In genomic region chr12:26298785-26299621, GRCh38 we compare ENCODE assay signal across 1 cellular context.
TF ChIP-seq lines count a peak whose summit lies in the region.

No MANE protein-coding gene starts in this region.

TF ChIP-seq in HEK293, 187 proteins besides CTCF, POLR2A, EP300 and RAD21 (continued from another document and continues in another):
- TF ChIP-seq, protein P1, sequence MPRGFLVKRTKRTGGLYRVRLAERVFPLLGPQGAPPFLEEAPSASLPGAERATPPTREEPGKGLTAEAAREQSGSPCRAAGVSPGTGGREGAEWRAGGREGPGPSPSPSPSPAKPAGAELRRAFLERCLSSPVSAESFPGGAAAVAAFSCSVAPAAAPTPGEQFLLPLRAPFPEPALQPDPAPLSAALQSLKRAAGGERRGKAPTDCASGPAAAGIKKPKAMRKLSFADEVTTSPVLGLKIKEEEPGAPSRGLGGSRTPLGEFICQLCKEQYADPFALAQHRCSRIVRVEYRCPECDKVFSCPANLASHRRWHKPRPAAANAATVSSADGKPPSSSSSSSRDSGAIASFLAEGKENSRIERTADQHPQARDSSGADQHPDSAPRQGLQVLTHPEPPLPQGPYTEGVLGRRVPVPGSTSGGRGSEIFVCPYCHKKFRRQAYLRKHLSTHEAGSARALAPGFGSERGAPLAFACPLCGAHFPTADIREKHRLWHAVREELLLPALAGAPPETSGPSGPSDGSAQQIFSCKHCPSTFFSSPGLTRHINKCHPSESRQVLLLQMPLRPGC (tag by site-specific recombination; IDR thresholded peaks at IDR 0.05), result peak; percentile 89
- TF ChIP-seq ZNF10 (tag by site-specific recombination; IDR thresholded peaks at IDR 0.05) (0 out of 2 replicates have a peak, but pooled peaks have one; percentile 30), ZNF843 (tag by site-specific recombination; IDR thresholded peaks at IDR 0.05) (peak; percentile 72), ZNF629 (tag by site-specific recombination; IDR thresholded peaks at IDR 0.05) (peak; percentile 91), IKZF3 (tag by site-specific recombination; IDR thresholded peaks at IDR 0.05) (no peak), ZNF37A (tag by site-specific recombination; IDR thresholded peaks at IDR 0.05) (no peak), GLIS2 (tag by site-specific recombination; IDR thresholded peaks at IDR 0.05) (no peak), SALL2 (tag by site-specific recombination; IDR thresholded peaks at IDR 0.05; ENCODE audit: borderline replicate concordance) (no peak), MZF1 (tag by site-specific recombination; IDR thresholded peaks at IDR 0.05; ENCODE audit: borderline replicate concordance) (no peak), ZNF529 (tag by site-specific recombination; IDR thresholded peaks at IDR 0.05; ENCODE audit: insufficient replicate concordance) (no peak), ZBTB48 (tag by site-specific recombination; IDR thresholded peaks at IDR 0.05) (no peak), BCL6B (tag by site-specific recombination; IDR thresholded peaks at IDR 0.05) (peak; percentile 64; the same call in 1 of the 2 replicates), ZNF555 (tag by site-specific recombination; conservative IDR thresholded peaks at IDR 0.05) (no peak), ZBTB21 (tag by site-specific recombination; IDR thresholded peaks at IDR 0.05) (peak; percentile 84), ZEB2 (tag by site-specific recombination; IDR thresholded peaks at IDR 0.05) (peak; percentile 83), ZNF398 (tag by site-specific recombination; IDR thresholded peaks at IDR 0.05) (peak; percentile 20; the same call in 1 of the 2 replicates), ZNF510 (tag by site-specific recombination; IDR thresholded peaks at IDR 0.05; ENCODE audit: insufficient replicate concordance) (no peak), ZNF707 (tag by site-specific recombination; IDR thresholded peaks at IDR 0.05) (no peak), ZNF600 (tag by site-specific recombination; IDR thresholded peaks at IDR 0.05) (0 out of 2 replicates have a peak, but pooled peaks have one; percentile 24), KLF10 (tag by site-specific recombination; IDR thresholded peaks at IDR 0.05) (peak; percentile 39; the same call in 1 of the 2 replicates), WT1 (tag by site-specific recombination; IDR thresholded peaks at IDR 0.05) (0 out of 2 replicates have a peak, but pooled peaks have one; percentile 19), KLF17 (tag by site-specific recombination; IDR thresholded peaks at IDR 0.05) (no peak), ZNF513 (tag by site-specific recombination; IDR thresholded peaks at IDR 0.05) (no peak), ZFHX2 (tag by site-specific recombination; conservative IDR thresholded peaks at IDR 0.05) (no peak), KLF7 (tag by site-specific recombination; IDR thresholded peaks at IDR 0.05; ENCODE audit: borderline replicate concordance) (no peak), ZNF274 (IDR thresholded peaks at IDR 0.05; ENCODE audit: low read length) (no peak), ZNF274 (tag by site-specific recombination; IDR thresholded peaks at IDR 0.05; ENCODE audit: borderline replicate concordance) (no peak), ZNF433 (tag by site-specific recombination; IDR thresholded peaks at IDR 0.05; ENCODE audit: low read depth) (no peak), ZNF521 (tag by site-specific recombination; IDR thresholded peaks at IDR 0.05) (no peak), ZNF48 (tag by site-specific recombination; IDR thresholded peaks at IDR 0.05) (no peak), ZBTB7A (tag by site-specific recombination; IDR thresholded peaks at IDR 0.05; ENCODE audit: low read depth) (no peak), ZBTB20 (tag by site-specific recombination; IDR thresholded peaks at IDR 0.05) (0 out of 2 replicates have a peak, but pooled peaks have one; percentile 25), PRDM1 (tag by site-specific recombination; IDR thresholded peaks at IDR 0.05) (peak; percentile 59; the same call in 1 of the 2 replicates), HOXC10 (CRISPR knock-in tag; IDR thresholded peaks at IDR 0.05) (no peak), ZNF664 (tag by site-specific recombination; IDR thresholded peaks at IDR 0.05) (0 out of 2 replicates have a peak, but pooled peaks have one; percentile 13), ZNF175 (tag by site-specific recombination; IDR thresholded peaks at IDR 0.05) (no peak), ZBTB1 (tag by site-specific recombination; IDR thresholded peaks at IDR 0.05) (0 out of 2 replicates have a peak, but pooled peaks have one; percentile 44), ZNF558 (tag by site-specific recombination; IDR thresholded peaks at IDR 0.05) (peak; percentile 67; the same call in 1 of the 2 replicates), FEZF1 (tag by site-specific recombination; IDR thresholded peaks at IDR 0.05) (no peak)
- TF ChIP-seq, protein P2, sequence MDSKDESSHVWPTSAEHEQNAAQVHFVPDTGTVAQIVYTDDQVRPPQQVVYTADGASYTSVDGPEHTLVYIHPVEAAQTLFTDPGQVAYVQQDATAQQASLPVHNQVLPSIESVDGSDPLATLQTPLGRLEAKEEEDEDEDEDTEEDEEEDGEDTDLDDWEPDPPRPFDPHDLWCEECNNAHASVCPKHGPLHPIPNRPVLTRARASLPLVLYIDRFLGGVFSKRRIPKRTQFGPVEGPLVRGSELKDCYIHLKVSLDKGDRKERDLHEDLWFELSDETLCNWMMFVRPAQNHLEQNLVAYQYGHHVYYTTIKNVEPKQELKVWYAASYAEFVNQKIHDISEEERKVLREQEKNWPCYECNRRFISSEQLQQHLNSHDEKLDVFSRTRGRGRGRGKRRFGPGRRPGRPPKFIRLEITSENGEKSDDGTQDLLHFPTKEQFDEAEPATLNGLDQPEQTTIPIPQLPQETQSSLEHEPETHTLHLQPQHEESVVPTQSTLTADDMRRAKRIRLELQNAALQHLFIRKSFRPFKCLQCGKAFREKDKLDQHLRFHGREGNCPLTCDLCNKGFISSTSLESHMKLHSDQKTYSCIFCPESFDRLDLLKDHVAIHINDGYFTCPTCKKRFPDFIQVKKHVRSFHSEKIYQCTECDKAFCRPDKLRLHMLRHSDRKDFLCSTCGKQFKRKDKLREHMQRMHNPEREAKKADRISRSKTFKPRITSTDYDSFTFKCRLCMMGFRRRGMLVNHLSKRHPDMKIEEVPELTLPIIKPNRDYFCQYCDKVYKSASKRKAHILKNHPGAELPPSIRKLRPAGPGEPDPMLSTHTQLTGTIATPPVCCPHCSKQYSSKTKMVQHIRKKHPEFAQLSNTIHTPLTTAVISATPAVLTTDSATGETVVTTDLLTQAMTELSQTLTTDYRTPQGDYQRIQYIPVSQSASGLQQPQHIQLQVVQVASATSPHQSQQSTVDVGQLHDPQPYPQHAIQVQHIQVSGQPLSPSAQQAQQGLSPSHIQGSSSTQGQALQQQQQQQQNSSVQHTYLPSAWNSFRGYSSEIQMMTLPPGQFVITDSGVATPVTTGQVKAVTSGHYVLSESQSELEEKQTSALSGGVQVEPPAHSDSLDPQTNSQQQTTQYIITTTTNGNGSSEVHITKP (tag by site-specific recombination; IDR thresholded peaks at IDR 0.05), result peak; percentile 94
- TF ChIP-seq, protein P3, sequence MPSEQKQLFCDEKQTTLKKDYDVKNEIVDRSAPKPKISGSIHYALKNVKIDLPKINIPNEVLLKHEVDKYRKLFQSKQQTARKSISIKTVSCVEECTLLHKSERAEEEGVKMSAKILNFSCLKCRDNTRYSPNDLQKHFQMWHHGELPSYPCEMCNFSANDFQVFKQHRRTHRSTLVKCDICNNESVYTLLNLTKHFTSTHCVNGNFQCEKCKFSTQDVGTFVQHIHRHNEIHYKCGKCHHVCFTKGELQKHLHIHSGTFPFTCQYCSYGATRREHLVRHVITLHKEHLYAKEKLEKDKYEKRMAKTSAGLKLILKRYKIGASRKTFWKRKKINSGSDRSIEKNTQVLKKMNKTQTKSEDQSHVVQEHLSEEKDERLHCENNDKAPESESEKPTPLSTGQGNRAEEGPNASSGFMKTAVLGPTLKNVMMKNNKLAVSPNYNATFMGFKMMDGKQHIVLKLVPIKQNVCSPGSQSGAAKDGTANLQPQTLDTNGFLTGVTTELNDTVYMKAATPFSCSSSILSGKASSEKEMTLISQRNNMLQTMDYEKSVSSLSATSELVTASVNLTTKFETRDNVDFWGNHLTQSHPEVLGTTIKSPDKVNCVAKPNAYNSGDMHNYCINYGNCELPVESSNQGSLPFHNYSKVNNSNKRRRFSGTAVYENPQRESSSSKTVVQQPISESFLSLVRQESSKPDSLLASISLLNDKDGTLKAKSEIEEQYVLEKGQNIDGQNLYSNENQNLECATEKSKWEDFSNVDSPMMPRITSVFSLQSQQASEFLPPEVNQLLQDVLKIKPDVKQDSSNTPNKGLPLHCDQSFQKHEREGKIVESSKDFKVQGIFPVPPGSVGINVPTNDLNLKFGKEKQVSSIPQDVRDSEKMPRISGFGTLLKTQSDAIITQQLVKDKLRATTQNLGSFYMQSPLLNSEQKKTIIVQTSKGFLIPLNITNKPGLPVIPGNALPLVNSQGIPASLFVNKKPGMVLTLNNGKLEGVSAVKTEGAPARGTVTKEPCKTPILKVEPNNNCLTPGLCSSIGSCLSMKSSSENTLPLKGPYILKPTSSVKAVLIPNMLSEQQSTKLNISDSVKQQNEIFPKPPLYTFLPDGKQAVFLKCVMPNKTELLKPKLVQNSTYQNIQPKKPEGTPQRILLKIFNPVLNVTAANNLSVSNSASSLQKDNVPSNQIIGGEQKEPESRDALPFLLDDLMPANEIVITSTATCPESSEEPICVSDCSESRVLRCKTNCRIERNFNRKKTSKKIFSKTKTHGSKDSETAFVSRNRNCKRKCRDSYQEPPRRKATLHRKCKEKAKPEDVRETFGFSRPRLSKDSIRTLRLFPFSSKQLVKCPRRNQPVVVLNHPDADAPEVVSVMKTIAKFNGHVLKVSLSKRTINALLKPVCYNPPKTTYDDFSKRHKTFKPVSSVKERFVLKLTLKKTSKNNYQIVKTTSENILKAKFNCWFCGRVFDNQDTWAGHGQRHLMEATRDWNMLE (tag by site-specific recombination; conservative IDR thresholded peaks at IDR 0.05; ENCODE audit: low read depth), result peak; percentile 39
- TF ChIP-seq, protein P4, sequence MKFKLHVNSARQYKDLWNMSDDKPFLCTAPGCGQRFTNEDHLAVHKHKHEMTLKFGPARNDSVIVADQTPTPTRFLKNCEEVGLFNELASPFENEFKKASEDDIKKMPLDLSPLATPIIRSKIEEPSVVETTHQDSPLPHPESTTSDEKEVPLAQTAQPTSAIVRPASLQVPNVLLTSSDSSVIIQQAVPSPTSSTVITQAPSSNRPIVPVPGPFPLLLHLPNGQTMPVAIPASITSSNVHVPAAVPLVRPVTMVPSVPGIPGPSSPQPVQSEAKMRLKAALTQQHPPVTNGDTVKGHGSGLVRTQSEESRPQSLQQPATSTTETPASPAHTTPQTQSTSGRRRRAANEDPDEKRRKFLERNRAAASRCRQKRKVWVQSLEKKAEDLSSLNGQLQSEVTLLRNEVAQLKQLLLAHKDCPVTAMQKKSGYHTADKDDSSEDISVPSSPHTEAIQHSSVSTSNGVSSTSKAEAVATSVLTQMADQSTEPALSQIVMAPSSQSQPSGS (tag by site-specific recombination; IDR thresholded peaks at IDR 0.05; ENCODE audit: low read depth), result peak; percentile 87
- TF ChIP-seq, protein P5, sequence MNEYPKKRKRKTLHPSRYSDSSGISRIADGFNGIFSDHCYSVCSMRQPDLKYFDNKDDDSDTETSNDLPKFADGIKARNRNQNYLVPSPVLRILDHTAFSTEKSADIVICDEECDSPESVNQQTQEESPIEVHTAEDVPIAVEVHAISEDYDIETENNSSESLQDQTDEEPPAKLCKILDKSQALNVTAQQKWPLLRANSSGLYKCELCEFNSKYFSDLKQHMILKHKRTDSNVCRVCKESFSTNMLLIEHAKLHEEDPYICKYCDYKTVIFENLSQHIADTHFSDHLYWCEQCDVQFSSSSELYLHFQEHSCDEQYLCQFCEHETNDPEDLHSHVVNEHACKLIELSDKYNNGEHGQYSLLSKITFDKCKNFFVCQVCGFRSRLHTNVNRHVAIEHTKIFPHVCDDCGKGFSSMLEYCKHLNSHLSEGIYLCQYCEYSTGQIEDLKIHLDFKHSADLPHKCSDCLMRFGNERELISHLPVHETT (tag by site-specific recombination; IDR thresholded peaks at IDR 0.05), result peak; percentile 80
